In genomic region chr14:59215353-59215752, GRCh38 we compare ENCODE assay signal across 10 cellular contexts. TPM values are rescaled to one million over a fixed set of nuclear protein-coding genes. Genes with fewer than 3 reads are reported as not detected.
DNase-seq lines count a peak whose midpoint lies in the region; ATAC-seq and TF ChIP-seq lines count a peak whose summit lies in the region.
"Had no signal": no experiment of that assay in that cellular context is flagged by ENCODE, and none has a peak within 500 bp of the region (broad histone marks: within the 10 kb centered on the region; RNA-seq: fewer than 3 reads in every experiment).

No MANE protein-coding gene starts in this region.

- no peak for TF ChIP-seq POLR2A in upper lobe of left lung (IDR thresholded peaks at IDR 0.05)

- H3K36me3 ChIP-seq in lower lobe of right lung (no peaks in the 10 kb centered on the region), upper lobe of left lung (no peaks in the 10 kb centered on the region)
- H3K36me3 ChIP-seq: spleen had no signal

- no peaks in the 10 kb centered on the region for H3K27me3 ChIP-seq in lower lobe of right lung (ENCODE audit: low read depth)
- H3K27me3 ChIP-seq in upper lobe of left lung: no peaks in the 10 kb centered on the region
- H3K27me3 ChIP-seq: spleen had no signal

- TF ChIP-seq CTCF in lower lobe of right lung (IDR thresholded peaks at IDR 0.05) (no peak), upper lobe of left lung (IDR thresholded peaks at IDR 0.05) (no peak)

- TF ChIP-seq EP300 in upper lobe of left lung (IDR thresholded peaks at IDR 0.05): no peak

- peak; percentile 78 for DNase-seq in cerebellar cortex (ENCODE audit: low spot score)
- peak; percentile 86 for DNase-seq in lower lobe of right lung
- peak; percentile 81 to 89 for DNase-seq in upper lobe of left lung
- no peak for DNase-seq in NOMO-1 treated with dmso at 0.1 percent for 144 hours (lab: John Stamatoyannopoulos, UW; ENCODE audit: unreplicated experiment)
- DNase-seq in T-helper 9 cell: no peak
- DNase-seq: activated B cell treated with CpG ODN at 0.5 μM for 24 hours; effector CD8-positive, alpha-beta T cell; spleen had no signal

- H3K27ac ChIP-seq in lower lobe of right lung: peak overlapping the region; percentile 38
- peak overlapping the region in 3 of 4 donors; percentile 20 to 63 (median 31) for H3K27ac ChIP-seq in upper lobe of left lung
- H3K27ac ChIP-seq: spleen had no signal

- peaks cover 54% of the 10 kb centered on the region for H3K4me1 ChIP-seq in lower lobe of right lung
- H3K4me1 ChIP-seq in upper lobe of left lung: peaks cover 18 to 51% (median 34%) of the 10 kb centered on the region in 4 donors

- ATAC-seq in HG03175 (IDR thresholded peaks at IDR 0.05; ENCODE audit: unreplicated experiment): peak; percentile 10
- ATAC-seq in lower lobe of right lung: peak; percentile 97 to 98
- ATAC-seq in upper lobe of left lung (ENCODE audit: low FRiP score in 2 of 2): peak; percentile 91 to 94
- no peak for ATAC-seq in HG03565 (IDR thresholded peaks at IDR 0.05; ENCODE audit: unreplicated experiment)

- intact Hi-C loops in lower lobe of right lung (cut with DNase I): no loop called here

- H3K4me3 ChIP-seq in lower lobe of right lung (no peak overlapping the region), upper lobe of left lung (no peak overlapping the region)
- H3K4me3 ChIP-seq: spleen had no signal

- no peaks in the 10 kb centered on the region for H3K9me3 ChIP-seq in lower lobe of right lung
- H3K9me3 ChIP-seq in upper lobe of left lung: no peaks in the 10 kb centered on the region
- H3K9me3 ChIP-seq: spleen had no signal

- WGBS in upper lobe of left lung, 2 donors: 25 to 53% methylated on average over 6 to 8 of the region's 8 CpGs

RNA-seq across cellular contexts. Expression of gene DAAM1, which starts 26.9 kb away (rescaled TPM):
- 46.7 TPM for total RNA-seq in lower lobe of right lung
- 10 to 100 TPM; 34.4 to 94.4 (median 55.5) TPM for total RNA-seq in upper lobe of left lung

Comparison
In these comparisons a context has a peak if more than half of its experiments do, and no peak if none do; other contexts are left out.
1. DNase-seq: peak in cerebellar cortex (single experiment), lower lobe of right lung (single experiment) and upper lobe of left lung (2 of 2); none in NOMO-1 treated with dmso at 0.1 percent for 144 hours (single experiment) and T-helper 9 cell (single experiment).